In genomic region chr18:4283746-4284291, GRCh38 we compare ENCODE assay signal across 26 cellular contexts.
"Had no signal": no experiment of that assay in that cellular context is flagged by ENCODE, and none has a peak within 500 bp of the region (broad histone marks: within the 10 kb centered on the region; RNA-seq: fewer than 3 reads in every experiment).

No MANE protein-coding gene starts in this region.

- ATAC-seq: activated CD8-positive, alpha-beta T cell treated with anti-CD3 and anti-CD28 coated beads for 36 hours; activated T-cell treated with anti-CD3 and anti-CD28 coated beads, Interleukin-2, amount 50 U/mL, for 72 hours; body of pancreas; heart left ventricle; left lobe of liver; mucosa of descending colon; natural killer cell treated with Interleukin-12 subunit alpha and Interleukin-12 subunit beta and Interleukin-15 and Interleukin-18, amount 100 ng/mL, for 72 hours; right lobe of liver; stimulated activated naive CD8-positive, alpha-beta T cell treated with anti-CD3 and anti-CD28 coated beads, Interleukin-15, Interleukin-2, amounts not matched to agents 100 U/mL and 50 U/mL, for 24 hours had no signal

- H3K4me3 Mint-ChIP-seq: activated CD8-positive, alpha-beta T cell treated with anti-CD3 and anti-CD28 coated beads for 36 hours; activated naive CD8-positive, alpha-beta T cell treated with anti-CD3 and anti-CD28 coated beads for 36 hours; activated T-cell treated with anti-CD3 and anti-CD28 coated beads, Interleukin-2, amount 50 U/mL, for 72 hours; natural killer cell treated with Interleukin-12 subunit alpha and Interleukin-12 subunit beta and Interleukin-15 and Interleukin-18, amount 100 ng/mL, for 72 hours had no signal

- H3K36me3 Mint-ChIP-seq: activated naive CD8-positive, alpha-beta T cell treated with anti-CD3 and anti-CD28 coated beads for 36 hours had no signal

- H3K27me3 ChIP-seq: adrenal gland, body of pancreas, heart left ventricle, ovary, right lobe of liver, testis, uterus had no signal

- H3K27me3 Mint-ChIP-seq: activated naive CD8-positive, alpha-beta T cell treated with anti-CD3 and anti-CD28 coated beads for 36 hours; natural killer cell treated with Interleukin-12 subunit alpha and Interleukin-12 subunit beta and Interleukin-15 and Interleukin-18, amount 100 ng/mL, for 72 hours; progenitor cell of endocrine pancreas had no signal

- H3K36me3 ChIP-seq: adrenal gland, heart left ventricle, ovary, right lobe of liver, uterus had no signal

- H3K27ac ChIP-seq: adrenal gland, body of pancreas, heart left ventricle, ovary, right lobe of liver, testis, uterus had no signal

- H3K4me1 ChIP-seq: adrenal gland, body of pancreas, heart left ventricle, right lobe of liver, testis, uterus had no signal

- DNase-seq: activated CD4-positive, alpha-beta T cell treated with anti-CD3 and anti-CD28 coated beads, Interleukin-2, amount 50 U/mL, for 1 hour; activated CD8-positive, alpha-beta T cell treated with anti-CD3 and anti-CD28 coated beads for 36 hours; activated naive CD4-positive, alpha-beta T cell; activated naive CD8-positive, alpha-beta T cell treated with anti-CD3 and anti-CD28 coated beads for 36 hours; activated T-cell treated with anti-CD3 and anti-CD28 coated beads, Interleukin-2, amount 50 U/mL, for 72 hours; adrenal gland; aorta; body of pancreas; dermis blood vessel endothelial cell; effector CD8-positive, alpha-beta T cell; erythroblast; heart left ventricle; kidney glomerular epithelial cell; mucosa of descending colon; ovary; right lobe of liver; stimulated activated CD4-positive, alpha-beta T cell treated with anti-CD3 and anti-CD28 coated beads, Interleukin-4, amount 100 ng/mL, for 1 hour; stimulated activated naive CD8-positive, alpha-beta T cell treated with anti-CD3 and anti-CD28 coated beads, Interleukin-15, Interleukin-2, amounts not matched to agents 100 U/mL and 50 U/mL, for 24 hours; T-helper 2 cell; testis; trophoblast cell; uterus had no signal

- H3K27ac Mint-ChIP-seq: activated CD8-positive, alpha-beta T cell treated with anti-CD3 and anti-CD28 coated beads for 36 hours; activated naive CD8-positive, alpha-beta T cell treated with anti-CD3 and anti-CD28 coated beads for 36 hours; activated T-cell treated with anti-CD3 and anti-CD28 coated beads, Interleukin-2, amount 50 U/mL, for 72 hours; natural killer cell treated with Interleukin-12 subunit alpha and Interleukin-12 subunit beta and Interleukin-15 and Interleukin-18, amount 100 ng/mL, for 72 hours; progenitor cell of endocrine pancreas had no signal

- H3K4me3 ChIP-seq: adrenal gland, body of pancreas, heart left ventricle, lung, mucosa of descending colon, ovary, right lobe of liver, testis, uterus had no signal

- H3K9me3 ChIP-seq: adrenal gland, body of pancreas, heart left ventricle, mucosa of descending colon, ovary, right lobe of liver, testis, uterus had no signal

- H3K4me1 Mint-ChIP-seq: activated naive CD8-positive, alpha-beta T cell treated with anti-CD3 and anti-CD28 coated beads for 36 hours had no signal
